Comparison of ENCODE assay signal across 14 cellular contexts in genomic region chrX:38632516-38632915, GRCh38.
"Had no signal": no experiment of that assay in that cellular context is flagged by ENCODE, and none has a peak within 500 bp of the region (broad histone marks: within the 10 kb centered on the region; RNA-seq: fewer than 3 reads in every experiment).

No MANE protein-coding gene starts in this region.

- H3K27ac Mint-ChIP-seq: activated T-helper 2 cell treated with anti-CD3 and anti-CD28 coated beads, Interferon-gamma antibody, Interleukin-2, Interleukin-4, amounts not matched to agents 10 μg/mL and 5 μg/mL and 100 μg/mL, durations not matched to agents 14 hours and 24 hours and 36 hours; stimulated activated effector memory CD8-positive, alpha-beta T cell treated with anti-CD3 and anti-CD28 coated beads, Interleukin-12 subunit alpha, Interleukin-12 subunit beta, amount 100 ng/mL, for 72 hours; type B pancreatic cell had no signal

- H3K36me3 ChIP-seq: ovary had no signal

- ATAC-seq: stimulated activated effector memory CD8-positive, alpha-beta T cell treated with anti-CD3 and anti-CD28 coated beads, Interleukin-12 subunit alpha, Interleukin-12 subunit beta, amount 100 ng/mL, for 72 hours had no signal

- H3K4me3 ChIP-seq: lung, ovary, smooth muscle cell had no signal

- H3K36me3 Mint-ChIP-seq: stimulated activated effector memory CD8-positive, alpha-beta T cell treated with anti-CD3 and anti-CD28 coated beads, Interleukin-12 subunit alpha, Interleukin-12 subunit beta, amount 100 ng/mL, for 72 hours; type B pancreatic cell had no signal

- H3K4me2 ChIP-seq: smooth muscle cell had no signal

- H3K9me3 ChIP-seq: ovary had no signal

- H3K9me3 Mint-ChIP-seq: activated T-helper 2 cell treated with anti-CD3 and anti-CD28 coated beads, Interferon-gamma antibody, Interleukin-2, Interleukin-4, amounts not matched to agents 10 μg/mL and 5 μg/mL and 100 μg/mL, durations not matched to agents 14 hours and 24 hours and 36 hours; stimulated activated effector memory CD8-positive, alpha-beta T cell treated with anti-CD3 and anti-CD28 coated beads, Interleukin-12 subunit alpha, Interleukin-12 subunit beta, amount 100 ng/mL, for 72 hours; type B pancreatic cell had no signal

- H3K4me3 Mint-ChIP-seq: neural crest cell; stimulated activated effector memory CD8-positive, alpha-beta T cell treated with anti-CD3 and anti-CD28 coated beads, Interleukin-12 subunit alpha, Interleukin-12 subunit beta, amount 100 ng/mL, for 72 hours; type B pancreatic cell had no signal

- DNase-seq: activated naive CD4-positive, alpha-beta T cell treated with anti-CD3 and anti-CD28 coated beads, Interleukin-2, amount 50 U/mL, for 16 hours; caudate nucleus; cortex of kidney; effector memory CD4-positive, alpha-beta T cell; hippocampal formation; ovary; retina; T1000 had no signal

- H3K4me1 Mint-ChIP-seq: neural crest cell had no signal

- H3K27ac ChIP-seq: ovary had no signal

- H3K27me3 ChIP-seq: ovary had no signal

- H3K27me3 Mint-ChIP-seq: type B pancreatic cell had no signal
